ENCODE assay signal across 25 cellular contexts in genomic region chr12:4156317-4156716, GRCh38.
A peak's percentile ranks its signal among the peaks of the same experiment; 100 is the strongest.
DNase-seq lines count a peak whose midpoint lies in the region; ATAC-seq, FAIRE-seq and TF ChIP-seq lines count a peak whose summit lies in the region.
"Had no signal": no experiment of that assay in that cellular context is flagged by ENCODE, and none has a peak within 500 bp of the region (broad histone marks: within the 10 kb centered on the region; RNA-seq: fewer than 3 reads in every experiment).

No MANE protein-coding gene starts in this region.

- CTCF ChIA-PET in K562 (lab: Yijun Ruan, JAX; ENCODE audit: low intra/inter-chr PET ratio) = no interaction called here

- H3K27ac ChIP-seq in HUES6 (ENCODE audit: low read depth, low read length) (peak overlapping the region; percentile 43; the same call in 1 of the 2 replicates), K562 (ENCODE audit: extremely low read depth, low read depth, low read length) (no peak overlapping the region)
- H3K27ac ChIP-seq: GM23248, ovary, right atrium auricular region, suprapubic skin, vagina had no signal

- no peak for ATAC-seq in activated T-cell treated with anti-CD3 and anti-CD28 coated beads, Interleukin-2, amount 50 U/mL, for 72 hours (replicated peaks in 1 of 2)
- no peak for ATAC-seq in K562
- ATAC-seq: activated T-helper 17 cell treated with anti-CD3 and anti-CD28 coated beads, Interleukin-2, amount 50 U/mL, for 72 hours; T-cell had no signal

- H3K27me3 Mint-ChIP-seq in activated T-cell treated with anti-CD3 and anti-CD28 coated beads, Interleukin-2, amount 50 U/mL, for 72 hours (ENCODE audit: low read depth) = no peaks in the 10 kb centered on the region
- H3K27me3 Mint-ChIP-seq: activated T-helper 17 cell treated with anti-CD3 and anti-CD28 coated beads, Interleukin-2, amount 50 U/mL, for 72 hours; T-cell had no signal

- peak overlapping the region; percentile 59; the same call in 1 of the 2 replicates for H2AFZ ChIP-seq in K562 (ENCODE audit: low read depth, low read length)
- H2AFZ ChIP-seq: GM23248 had no signal

- H3K4me1 ChIP-seq in HUES6 (ENCODE audit: control insufficient read depth, insufficient read depth, low read length) = peaks cover 22% of the 10 kb centered on the region
- H3K4me1 ChIP-seq in K562 (replicated peaks in 1 of 2; ENCODE audit: control insufficient read depth in 2 of 2, insufficient read depth in 2 of 2, low read length in 2 of 2) = peaks cover 13 to 25% of the 10 kb centered on the region in 2 experiments; a peak in 3 of 5 replicates
- no peaks in the 10 kb centered on the region for H3K4me1 ChIP-seq in BE2C
- H3K4me1 ChIP-seq: right atrium auricular region, suprapubic skin, vagina had no signal

- 79% methylated on average over 2 of the region's 2 CpGs for whole genome bisulfite sequencing in K562 (ENCODE audit: insufficient coverage, low coverage, missing lambda C conversion rate)

- H3K4me1 Mint-ChIP-seq in activated T-cell treated with anti-CD3 and anti-CD28 coated beads, Interleukin-2, amount 50 U/mL, for 72 hours (ENCODE audit: low read depth) = peaks cover 100% of the 10 kb centered on the region

- TF ChIP-seq EP300 in K562 (IDR thresholded peaks at IDR 0.05; ENCODE audit: low read length) = no peak

- H3K9ac ChIP-seq in HUES6 (ENCODE audit: low read length) (no peak overlapping the region), K562 (ENCODE audit: insufficient read depth in 1 of 2, low read depth in 2 of 2, low read length in 2 of 2) (no peak overlapping the region)
- H3K9ac ChIP-seq: GM23248 had no signal

- no peak for TF ChIP-seq POLR2A in K562 (conservative IDR thresholded peaks at IDR 0.05)

- no peaks in the 10 kb centered on the region for H4K20me1 ChIP-seq in K562 (replicated peaks; ENCODE audit: control insufficient read depth, insufficient read depth, low read length)

- POLR2A ChIA-PET in K562 (lab: Yijun Ruan, JAX) = interaction anchor here (1.0 kb wide), 1 partner anchor 23 kb away, joined by 3 read pairs; no protein-coding TSS in a partner anchor

- H3K79me2 ChIP-seq in K562 (ENCODE audit: control insufficient read depth, insufficient read depth, low read length) = no peaks in the 10 kb centered on the region

- H3K9me3 ChIP-seq in HUES6 (ENCODE audit: control insufficient read depth, insufficient read depth, low read depth, low read length) (no peaks in the 10 kb centered on the region), K562 (replicated peaks; ENCODE audit: control insufficient read depth, insufficient read depth, low read depth, low read length) (no peaks in the 10 kb centered on the region), BE2C (no peaks in the 10 kb centered on the region)
- H3K9me3 ChIP-seq: ovary, right atrium auricular region, suprapubic skin, vagina had no signal

- H3K36me3 Mint-ChIP-seq in activated T-cell treated with anti-CD3 and anti-CD28 coated beads, Interleukin-2, amount 50 U/mL, for 72 hours (ENCODE audit: insufficient read depth in 2 of 2) = peaks cover 3 to 5% of the 10 kb centered on the region in 2 donors
- H3K36me3 Mint-ChIP-seq: CD14-positive monocyte, T-cell had no signal

- intact Hi-C loops in K562 (cut with micrococcal nuclease) = no loop called here

- in situ Hi-C loops in K562 (cut with MboI) = no loop called here

- peaks cover 3 to 4% of the 10 kb centered on the region in 2 donors for H3K9me3 Mint-ChIP-seq in activated T-cell treated with anti-CD3 and anti-CD28 coated beads, Interleukin-2, amount 50 U/mL, for 72 hours

- TF ChIP-seq CTCF in K562 (IDR thresholded peaks at IDR 0.05 in 2 of 3, conservative IDR thresholded peaks at IDR 0.05 in 1 of 3; ENCODE audit: insufficient read depth in 2 of 3, low read depth in 1 of 3, low read length in 3 of 3) (no peak), BE2C (IDR thresholded peaks at IDR 0.05; ENCODE audit: low read depth, low read length) (no peak)

- H3K9me1 ChIP-seq in K562 (ENCODE audit: control insufficient read depth, insufficient read depth, low read length) = no peaks in the 10 kb centered on the region

- FAIRE-seq in K562 (lab: Jason Lieb, UNC) = no peak
- FAIRE-seq: islet of Langerhans had no signal

- peak overlapping the region; percentile 93 for H3K27ac Mint-ChIP-seq in activated T-cell treated with anti-CD3 and anti-CD28 coated beads, Interleukin-2, amount 50 U/mL, for 72 hours
- H3K27ac Mint-ChIP-seq: activated T-helper 17 cell treated with anti-CD3 and anti-CD28 coated beads, Interleukin-2, amount 50 U/mL, for 72 hours; CD14-positive monocyte had no signal

- H3K4me3 ChIP-seq in HUES6 (ENCODE audit: low read depth, low read length) (no peak overlapping the region), K562 (no peak overlapping the region), BE2C (ENCODE audit: low read depth, low read length) (no peak overlapping the region)
- H3K4me3 ChIP-seq: GM23248, lung, ovary, right atrium auricular region, suprapubic skin, vagina had no signal

- no peak for TF ChIP-seq RAD21 in K562 (CRISPR knock-in tag; conservative IDR thresholded peaks at IDR 0.05 in 1 of 2, IDR thresholded peaks at IDR 0.05 in 1 of 2)

- H3K4me2 ChIP-seq in K562 (ENCODE audit: insufficient read depth, low read length) = no peak overlapping the region

- H3K27me3 ChIP-seq in HUES6 (ENCODE audit: control insufficient read depth, insufficient read depth, low read length) (no peaks in the 10 kb centered on the region), K562 (ENCODE audit: control insufficient read depth in 2 of 2, insufficient read depth in 2 of 2, low read length in 2 of 2) (no peaks in the 10 kb centered on the region), BE2C (peaks cover 3% of the 10 kb centered on the region; the same call in 1 of the 2 replicates)
- H3K27me3 ChIP-seq: ovary, right atrium auricular region, suprapubic skin, vagina had no signal

- BruUV-seq in K562 (replicated peaks; lab: Mats Ljungman, UMichigan) = no TSS peak

- DNase-seq in activated T-cell treated with anti-CD3 and anti-CD28 coated beads, Interleukin-2, amount 50 U/mL, for 72 hours = peak in 1 of 2 donors; percentile 4
- DNase-seq in activated T-cell treated with anti-CD3 and anti-CD28 coated beads for 4 hours (no peak), K562 (ENCODE audit: extremely low read depth in 1 of 4, low spot score in 3 of 4) (no peak), OCI-M1 (lab: John Stamatoyannopoulos, UW) (no peak), BE2C (no peak), NCI-H526 treated with DMSO at 0.1 percent for 48 hours (lab: John Stamatoyannopoulos, UW) (no peak)
- peak; percentile 22 for DNase-seq in stimulated activated CD8-positive, alpha-beta memory T cell treated with anti-CD3 and anti-CD28 coated beads, Interleukin-4, amount 100 ng/mL, for 48 hours
- DNase-seq: ACHN; anterior cingulate cortex; central memory CD4-positive, alpha-beta T cell; foreskin fibroblast; GM23248; NCI-H187; NCI-H226; ovary; stimulated activated CD4-positive, alpha-beta T cell treated with anti-CD3 and anti-CD28 coated beads, Interleukin-12 subunit alpha, Interleukin-12 subunit beta, amount 100 ng/mL, for 4 hours; T-cell had no signal

- H3K36me3 ChIP-seq in HUES6 (ENCODE audit: control insufficient read depth, insufficient read depth, low read length) (no peaks in the 10 kb centered on the region), K562 (ENCODE audit: control insufficient read depth, insufficient read depth, low read length) (no peaks in the 10 kb centered on the region), BE2C (no peaks in the 10 kb centered on the region)
- H3K36me3 ChIP-seq: ovary, right atrium auricular region, suprapubic skin, vagina had no signal

- H3K4me3 Mint-ChIP-seq in activated T-cell treated with anti-CD3 and anti-CD28 coated beads, Interleukin-2, amount 50 U/mL, for 72 hours = no peak overlapping the region
- H3K4me3 Mint-ChIP-seq: CD14-positive monocyte, T-cell had no signal

TF ChIP-seq in K562, 482 proteins besides CTCF, POLR2A, EP300 and RAD21:
- TF ChIP-seq, protein P1, sequence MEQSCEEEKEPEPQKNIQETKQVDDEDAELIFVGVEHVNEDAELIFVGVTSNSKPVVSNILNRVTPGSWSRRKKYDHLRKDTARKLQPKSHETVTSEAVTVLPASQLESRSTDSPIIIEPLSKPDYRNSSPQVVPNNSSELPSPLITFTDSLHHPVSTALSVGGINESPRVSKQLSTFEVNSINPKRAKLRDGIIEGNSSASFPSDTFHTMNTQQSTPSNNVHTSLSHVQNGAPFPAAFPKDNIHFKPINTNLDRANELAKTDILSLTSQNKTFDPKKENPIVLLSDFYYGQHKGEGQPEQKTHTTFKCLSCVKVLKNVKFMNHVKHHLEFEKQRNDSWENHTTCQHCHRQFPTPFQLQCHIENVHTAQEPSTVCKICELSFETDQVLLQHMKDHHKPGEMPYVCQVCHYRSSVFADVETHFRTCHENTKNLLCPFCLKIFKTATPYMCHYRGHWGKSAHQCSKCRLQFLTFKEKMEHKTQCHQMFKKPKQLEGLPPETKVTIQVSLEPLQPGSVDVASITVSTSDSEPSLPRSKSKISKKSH (CRISPR knock-in tag; IDR thresholded peaks at IDR 0.05) = no peak
- TF ChIP-seq, protein P2, sequence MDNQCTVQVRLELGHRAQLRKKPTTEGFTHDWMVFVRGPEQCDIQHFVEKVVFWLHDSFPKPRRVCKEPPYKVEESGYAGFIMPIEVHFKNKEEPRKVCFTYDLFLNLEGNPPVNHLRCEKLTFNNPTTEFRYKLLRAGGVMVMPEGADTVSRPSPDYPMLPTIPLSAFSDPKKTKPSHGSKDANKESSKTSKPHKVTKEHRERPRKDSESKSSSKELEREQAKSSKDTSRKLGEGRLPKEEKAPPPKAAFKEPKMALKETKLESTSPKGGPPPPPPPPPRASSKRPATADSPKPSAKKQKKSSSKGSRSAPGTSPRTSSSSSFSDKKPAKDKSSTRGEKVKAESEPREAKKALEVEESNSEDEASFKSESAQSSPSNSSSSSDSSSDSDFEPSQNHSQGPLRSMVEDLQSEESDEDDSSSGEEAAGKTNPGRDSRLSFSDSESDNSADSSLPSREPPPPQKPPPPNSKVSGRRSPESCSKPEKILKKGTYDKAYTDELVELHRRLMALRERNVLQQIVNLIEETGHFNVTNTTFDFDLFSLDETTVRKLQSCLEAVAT (IDR thresholded peaks at IDR 0.05) = no peak
- TF ChIP-seq SP2 (IDR thresholded peaks at IDR 0.05; ENCODE audit: extremely low read depth, low read depth, low read length, poor library complexity, severe bottlenecking) = no peak
- no peak for TF ChIP-seq MBD2 (IDR thresholded peaks at IDR 0.05; ENCODE audit: borderline replicate concordance, low read depth)
- TF ChIP-seq FOXA1 (IDR thresholded peaks at IDR 0.05; ENCODE audit: borderline replicate concordance) = no peak
- no peak for TF ChIP-seq BCL6 (CRISPR knock-in tag; IDR thresholded peaks at IDR 0.05)
- no peak for TF ChIP-seq MTF1 (CRISPR knock-in tag; IDR thresholded peaks at IDR 0.05; ENCODE audit: borderline replicate concordance)
- no peak for TF ChIP-seq E2F3 (CRISPR knock-in tag; IDR thresholded peaks at IDR 0.05)
- TF ChIP-seq HDAC8 (tag; IDR thresholded peaks at IDR 0.05) = no peak
- no peak for TF ChIP-seq POLR2AphosphoS5 (IDR thresholded peaks at IDR 0.05; ENCODE audit: control insufficient read depth, insufficient read depth, low read depth, low read length)
- no peak for TF ChIP-seq FUS (optimal IDR thresholded peaks at IDR 0.05; ENCODE audit: low read depth, low read length)
